In the genomic region with DNA sequence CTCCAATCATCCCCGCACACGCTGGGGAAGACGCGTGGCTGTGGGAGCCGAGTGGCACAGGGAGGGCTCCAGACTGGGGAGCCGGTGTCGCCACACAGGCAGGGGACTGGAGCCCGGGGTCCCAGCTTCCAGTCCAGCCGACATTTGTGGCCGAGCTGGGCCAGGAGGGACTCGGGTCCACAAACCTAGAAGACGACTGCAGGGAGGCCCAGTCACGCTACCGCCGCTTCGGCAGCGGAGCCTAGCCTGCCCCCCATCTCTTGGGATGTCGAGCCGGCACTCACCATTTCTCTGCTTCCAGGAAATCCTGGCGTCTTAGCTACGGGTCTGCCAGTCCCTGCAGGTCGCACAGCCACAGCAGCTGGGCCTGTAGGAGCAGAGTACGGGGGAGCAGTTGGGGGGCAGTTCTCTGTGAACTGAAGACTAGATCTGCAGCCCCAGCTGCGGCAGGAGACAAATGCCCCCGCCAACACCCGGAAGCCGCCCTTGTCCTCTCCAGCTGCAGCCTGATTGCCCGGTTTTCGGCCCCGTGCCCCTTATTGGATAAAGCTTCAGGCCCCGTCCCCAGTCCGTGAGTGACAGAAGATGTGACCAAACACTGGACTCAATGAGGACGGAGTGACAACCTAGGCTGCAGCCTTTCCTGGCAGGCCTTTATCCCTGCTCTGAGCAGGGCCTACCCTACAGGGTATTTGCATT, we compare ENCODE assay signal across 8 cellular contexts.
DNase-seq lines count a peak whose midpoint lies in the region; ATAC-seq and TF ChIP-seq lines count a peak whose summit lies in the region.

No MANE protein-coding gene starts in this region.

- DNase-seq in 8988T (peak; percentile 76), T1000 (lab: John Stamatoyannopoulos, UW) (peak; percentile 82), fibroblast of lung (ENCODE audit: low read depth in 2 of 2) (peak; percentile 62 to 93), ureter (ENCODE audit: low spot score) (peak; percentile 91)

- no peaks in the 10 kb centered on the region for H3K79me2 ChIP-seq in fibroblast of lung (ENCODE audit: control insufficient read depth, insufficient read depth, low read length)

- ATAC-seq in GM18517 (IDR thresholded peaks at IDR 0.05; ENCODE audit: unreplicated experiment) (peak; percentile 99), HG03460 (IDR thresholded peaks at IDR 0.05; ENCODE audit: unreplicated experiment) (peak; percentile 99), GM18861 (IDR thresholded peaks at IDR 0.05; ENCODE audit: unreplicated experiment) (no peak)

- H3K4me1 ChIP-seq in fibroblast of lung (ENCODE audit: control insufficient read depth, extremely low read depth, insufficient read depth, low read length) (no peaks in the 10 kb centered on the region), muscle layer of duodenum (ENCODE audit: control insufficient read depth in 1 of 2, insufficient read depth in 2 of 2, low read length in 2 of 2) (no peaks in the 10 kb centered on the region)

- peak overlapping the region; percentile 25 for H3K4me2 ChIP-seq in fibroblast of lung (ENCODE audit: extremely low read depth, insufficient read depth, low read length)

- no peaks in the 10 kb centered on the region for H4K20me1 ChIP-seq in fibroblast of lung (ENCODE audit: control insufficient read depth, extremely low read depth, insufficient read depth, low read length)

- peak overlapping the region; percentile 7 for H3K9ac ChIP-seq in fibroblast of lung (ENCODE audit: insufficient read depth, low read length)

- peak overlapping the region; percentile 10 for H3K27ac ChIP-seq in fibroblast of lung (ENCODE audit: insufficient read depth, low read length)
- H3K27ac ChIP-seq in muscle layer of duodenum (ENCODE audit: low read length) = no peak overlapping the region

- no peaks in the 10 kb centered on the region for H3K36me3 ChIP-seq in fibroblast of lung (ENCODE audit: control insufficient read depth, insufficient read depth, low read length)
- H3K36me3 ChIP-seq in muscle layer of duodenum (ENCODE audit: control insufficient read depth in 1 of 2, insufficient read depth in 2 of 2, low read length in 2 of 2) = no peaks in the 10 kb centered on the region

- H3K27me3 ChIP-seq in fibroblast of lung (ENCODE audit: control insufficient read depth, insufficient read depth, low read length) (no peaks in the 10 kb centered on the region), muscle layer of duodenum (ENCODE audit: low read depth, low read length) (no peaks in the 10 kb centered on the region)

- H3K4me3 ChIP-seq in fibroblast of lung (replicated peaks in 1 of 4; ENCODE audit: control extremely low read depth in 1 of 4, insufficient read depth in 1 of 4, low read depth in 3 of 4, low read length in 4 of 4) (peak overlapping the region; percentile 47 to 62 (median 56)), muscle layer of duodenum (ENCODE audit: low read depth in 1 of 2, low read length in 2 of 2) (peak overlapping the region; percentile 63 to 89)

- no peak for TF ChIP-seq CTCF in fibroblast of lung (conservative IDR thresholded peaks at IDR 0.05 in 1 of 2, IDR thresholded peaks at IDR 0.05 in 1 of 2; ENCODE audit: low read depth in 1 of 2, low read length in 2 of 2)

- peak overlapping the region; percentile 53 for H2AFZ ChIP-seq in fibroblast of lung (ENCODE audit: low read length)

- no peaks in the 10 kb centered on the region for H3K9me3 ChIP-seq in fibroblast of lung (ENCODE audit: control insufficient read depth, insufficient read depth, low read depth, low read length)
- H3K9me3 ChIP-seq in muscle layer of duodenum (ENCODE audit: control insufficient read depth in 1 of 2, low read length in 2 of 2) = peaks cover 0 to 4% of the 10 kb centered on the region in 2 donors
